Comparison of ENCODE assay signal across 13 cellular contexts in genomic region chr17:15414502-15415348, GRCh38. TPM values are rescaled to one million over a fixed set of nuclear protein-coding genes. Genes with fewer than 3 reads are reported as not detected.
DNase-seq lines count a peak whose midpoint lies in the region; ATAC-seq and TF ChIP-seq lines count a peak whose summit lies in the region.
"Had no signal": no experiment of that assay in that cellular context is flagged by ENCODE, and none has a peak within 500 bp of the region (broad histone marks: within the 10 kb centered on the region; RNA-seq: fewer than 3 reads in every experiment).

No MANE protein-coding gene starts in this region.

- no peak for DNase-seq in IMR-90
- DNase-seq in amniotic epithelial cell (ENCODE audit: low read depth), result peak; percentile 16
- peak; percentile 74 for DNase-seq in islet precursor cell
- DNase-seq in RPMI8226, result no peak
- DNase-seq in stimulated activated CD4-positive, alpha-beta T cell treated with anti-CD3 and anti-CD28 coated beads, Interleukin-4, amount 100 ng/mL, for 4 hours, result no peak
- DNase-seq in GM13976 (ENCODE audit: low spot score), result no peak
- DNase-seq: activated naive CD4-positive, alpha-beta T cell treated with anti-CD3 and anti-CD28 coated beads, Interleukin-2, amount 50 U/mL, for 16 hours; KBM-7; NCI-H146; pancreas had no signal

- no peaks in the 10 kb centered on the region for H3K9me3 Mint-ChIP-seq in stimulated activated memory B cell treated with anti-CD40 and anti-IgM and Interleukin-4, amounts not matched to agents 10 μg/mL and 1 μg/mL and 100 μg/mL, for 72 hours

- dilution Hi-C loops in IMR-90 (cut with HindIII; ENCODE audit: low sequenced_read_pairs, unreplicated experiment), result no loop called here

- H3K36me3 Mint-ChIP-seq in stimulated activated memory B cell treated with anti-CD40 and anti-IgM and Interleukin-4, amounts not matched to agents 10 μg/mL and 1 μg/mL and 100 μg/mL, for 72 hours, result no peaks in the 10 kb centered on the region

- no peak for TF ChIP-seq RAD21 in IMR-90 (IDR thresholded peaks at IDR 0.05; ENCODE audit: low read length)

- no peak overlapping the region for H3K4me2 ChIP-seq in IMR-90 (ENCODE audit: low read depth, low read length)

- H3K4ac ChIP-seq in IMR-90 (ENCODE audit: low read depth, low read length), result no peak overlapping the region; the same call in 1 of the 2 replicates

- no TSS peak for BruUV-seq in IMR-90 (replicated peaks; lab: Mats Ljungman, UMichigan)

- no peaks in the 10 kb centered on the region for H3K4me1 Mint-ChIP-seq in stimulated activated memory B cell treated with anti-CD40 and anti-IgM and Interleukin-4, amounts not matched to agents 10 μg/mL and 1 μg/mL and 100 μg/mL, for 72 hours

- TF ChIP-seq POLR2A in IMR-90 (IDR thresholded peaks at IDR 0.05; ENCODE audit: low read depth, low read length), result no peak

- CTCF ChIA-PET in IMR-90 (lab: Yijun Ruan, JAX), result no interaction called here

- H3K27me3 Mint-ChIP-seq in stimulated activated memory B cell treated with anti-CD40 and anti-IgM and Interleukin-4, amounts not matched to agents 10 μg/mL and 1 μg/mL and 100 μg/mL, for 72 hours, result no peaks in the 10 kb centered on the region

- H3K9me1 ChIP-seq in IMR-90 (ENCODE audit: insufficient read depth, low read length), result peaks cover 3% of the 10 kb centered on the region; the same call in 1 of the 2 replicates

- no peak overlapping the region for H3K23ac ChIP-seq in IMR-90 (ENCODE audit: low read depth, low read length)

- no peaks in the 10 kb centered on the region for H3K36me3 ChIP-seq in IMR-90 (ENCODE audit: control insufficient read depth, insufficient read depth, low read length)
- H3K36me3 ChIP-seq: BLaER1 treated with 17β-estradiol and CSF1 and Interleukin-3, amounts not matched to agents 10 nM and 100 nM; pancreas had no signal

- no peak overlapping the region for H3K56ac ChIP-seq in IMR-90 (ENCODE audit: extremely low read depth, insufficient read depth, low read length)

- no peak overlapping the region for H3K4me3 Mint-ChIP-seq in stimulated activated memory B cell treated with anti-CD40 and anti-IgM and Interleukin-4, amounts not matched to agents 10 μg/mL and 1 μg/mL and 100 μg/mL, for 72 hours

- no peak overlapping the region for H2BK20ac ChIP-seq in IMR-90 (ENCODE audit: low read depth, low read length)

- H3K14ac ChIP-seq in IMR-90 (replicated peaks; ENCODE audit: low read depth, low read length), result no peak overlapping the region

- H4K20me1 ChIP-seq in IMR-90 (ENCODE audit: insufficient read depth, low read length), result no peaks in the 10 kb centered on the region
- H4K20me1 ChIP-seq: BLaER1 treated with 17β-estradiol and CSF1 and Interleukin-3, amounts not matched to agents 10 nM and 100 nM had no signal

- intact Hi-C loops in IMR-90 (cut with micrococcal nuclease), result no loop called here

- no peaks in the 10 kb centered on the region for H3K9me3 ChIP-seq in IMR-90 (ENCODE audit: control insufficient read depth, insufficient read depth, low read length)
- H3K9me3 ChIP-seq: BLaER1 treated with 17β-estradiol and CSF1 and Interleukin-3, amounts not matched to agents 10 nM and 100 nM; pancreas had no signal

- no peak overlapping the region for H2BK15ac ChIP-seq in IMR-90 (ENCODE audit: low read depth, low read length)

- POLR2A ChIA-PET in IMR-90 (lab: Charles Lee; ENCODE audit: unreplicated experiment), result no interaction called here

- peaks cover 11% of the 10 kb centered on the region for H3K4me1 ChIP-seq in IMR-90 (ENCODE audit: control insufficient read depth, insufficient read depth, low read length)
- H3K4me1 ChIP-seq: pancreas had no signal

- H2BK5ac ChIP-seq in IMR-90 (ENCODE audit: low read depth, low read length, poor library complexity, severe bottlenecking), result no peak overlapping the region

- H3K27me3 ChIP-seq in IMR-90 (ENCODE audit: control insufficient read depth, insufficient read depth, low read length), result no peaks in the 10 kb centered on the region
- H3K27me3 ChIP-seq: BLaER1 treated with 17β-estradiol and CSF1 and Interleukin-3, amounts not matched to agents 10 nM and 100 nM; pancreas had no signal

- H4K5ac ChIP-seq in IMR-90 (ENCODE audit: low read depth, low read length), result no peak overlapping the region

- H2BK120ac ChIP-seq in IMR-90 (ENCODE audit: low read depth, low read length), result no peak overlapping the region

- no peak overlapping the region; the same call in 1 of the 2 replicates for H4K91ac ChIP-seq in IMR-90 (ENCODE audit: insufficient read depth, low read depth, low read length)

- in situ Hi-C loops in IMR-90 (cut with MboI; ENCODE audit: low sequenced_read_pairs), result no loop called here
- in situ Hi-C loops in GM13976 (cut with MboI; ENCODE audit: low sequenced_read_pairs, unreplicated experiment), result no loop called here

- no peak overlapping the region for H3K4me3 ChIP-seq in IMR-90 (ENCODE audit: insufficient read depth, low read depth, low read length)
- H3K4me3 ChIP-seq: BLaER1 treated with 17β-estradiol and CSF1 and Interleukin-3, amounts not matched to agents 10 nM and 100 nM; pancreas had no signal

- no peak for TF ChIP-seq CTCF in IMR-90 (conservative IDR thresholded peaks at IDR 0.05; ENCODE audit: low read depth, low read length)
- no peak for TF ChIP-seq CTCF in GM13976 (IDR thresholded peaks at IDR 0.05; ENCODE audit: borderline replicate concordance, control extremely low read depth, extremely low read depth, insufficient read depth, missing control alignments)

- H3K79me1 ChIP-seq in IMR-90 (ENCODE audit: low read depth in 1 of 2, low read length in 2 of 2), result no peaks in the 10 kb centered on the region

- WGBS in IMR-90 (ENCODE audit: extremely low coverage in 2 of 2, insufficient read length in 1 of 2), 2 experiments, result 81% methylated on average over 6 of the region's 16 CpGs; no CpG with 5 or more reads in 1 of the 2 experiments

- no peak overlapping the region for H3K9ac ChIP-seq in IMR-90 (ENCODE audit: low read depth, low read length)
- H3K9ac ChIP-seq: BLaER1 treated with 17β-estradiol and CSF1 and Interleukin-3, amounts not matched to agents 10 nM and 100 nM had no signal

- no peak overlapping the region for H3K27ac ChIP-seq in IMR-90 (ENCODE audit: insufficient read depth, low read length)
- H3K27ac ChIP-seq: BLaER1 treated with 17β-estradiol and CSF1 and Interleukin-3, amounts not matched to agents 10 nM and 100 nM; epithelial cell of prostate; pancreas had no signal

- no peak overlapping the region for H2AK9ac ChIP-seq in IMR-90 (replicated peaks; ENCODE audit: low read depth, low read length, poor library complexity)

- H3K18ac ChIP-seq in IMR-90 (ENCODE audit: low read depth, low read length), result no peak overlapping the region; the same call in 1 of the 2 replicates

- no peak overlapping the region for H4K8ac ChIP-seq in IMR-90 (ENCODE audit: low read depth in 2 of 2, low read length in 2 of 2)

- no peak overlapping the region for H3K27ac Mint-ChIP-seq in stimulated activated memory B cell treated with anti-CD40 and anti-IgM and Interleukin-4, amounts not matched to agents 10 μg/mL and 1 μg/mL and 100 μg/mL, for 72 hours

- H2AFZ ChIP-seq in IMR-90 (replicated peaks; ENCODE audit: low read length, poor library complexity), result no peak overlapping the region

- no peak for ATAC-seq in IMR-90 (ENCODE audit: low read depth)
- ATAC-seq in stimulated activated memory B cell treated with anti-CD40 and anti-IgM and Interleukin-4, amounts not matched to agents 10 μg/mL and 1 μg/mL and 100 μg/mL, for 72 hours, result peak; percentile 4
- ATAC-seq: pancreas had no signal

- 0 out of 2 replicates have a peak overlapping the region, but pooled peaks have one; percentile 8 for H2AK5ac ChIP-seq in IMR-90 (ENCODE audit: low read depth, low read length)

TF ChIP-seq in IMR-90, 13 proteins besides CTCF, POLR2A, EP300 and RAD21:
- TF ChIP-seq MAFK (IDR thresholded peaks at IDR 0.05; ENCODE audit: low read depth, low read length) (no peak), RCOR1 (IDR thresholded peaks at IDR 0.05; ENCODE audit: insufficient replicate concordance, low read length) (no peak), ELK1 (IDR thresholded peaks at IDR 0.05; ENCODE audit: borderline replicate concordance, low read depth, low read length) (no peak), FOS (IDR thresholded peaks at IDR 0.05; ENCODE audit: low read depth, low read length) (no peak), NFE2L2 (IDR thresholded peaks at IDR 0.05; ENCODE audit: low read depth, low read length) (no peak), SMC3 (IDR thresholded peaks at IDR 0.05; ENCODE audit: low read depth, low read length) (no peak), MAZ (IDR thresholded peaks at IDR 0.05; ENCODE audit: borderline replicate concordance, low read depth, low read length) (no peak), BHLHE40 (IDR thresholded peaks at IDR 0.05; ENCODE audit: low read depth, low read length) (no peak), CHD1 (IDR thresholded peaks at IDR 0.05; ENCODE audit: low read depth, low read length) (no peak), CEBPB (IDR thresholded peaks at IDR 0.05; ENCODE audit: low read depth, low read length) (no peak), RFX5 (IDR thresholded peaks at IDR 0.05; ENCODE audit: low read depth, low read length) (no peak), MXI1 (IDR thresholded peaks at IDR 0.05; ENCODE audit: borderline replicate concordance, low read depth, low read length) (no peak)
- TF ChIP-seq, protein P1, sequence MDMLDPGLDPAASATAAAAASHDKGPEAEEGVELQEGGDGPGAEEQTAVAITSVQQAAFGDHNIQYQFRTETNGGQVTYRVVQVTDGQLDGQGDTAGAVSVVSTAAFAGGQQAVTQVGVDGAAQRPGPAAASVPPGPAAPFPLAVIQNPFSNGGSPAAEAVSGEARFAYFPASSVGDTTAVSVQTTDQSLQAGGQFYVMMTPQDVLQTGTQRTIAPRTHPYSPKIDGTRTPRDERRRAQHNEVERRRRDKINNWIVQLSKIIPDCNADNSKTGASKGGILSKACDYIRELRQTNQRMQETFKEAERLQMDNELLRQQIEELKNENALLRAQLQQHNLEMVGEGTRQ (IDR thresholded peaks at IDR 0.05; ENCODE audit: low read depth, low read length), result no peak

RNA-seq across cellular contexts. Expression of gene CDRT4, which starts 52.7 kb away (rescaled TPM):
- 0.56 and 0.90 TPM in 2 replicates for total RNA-seq in IMR-90 (2012; rRNA removed)
- polyA plus RNA-seq in IMR-90 (2012; rRNA removed), result 2.7 and 3.7 TPM in 2 replicates
- polyA plus RNA-seq in IMR-90 (2012; cell fraction: cytosol; rRNA removed), result 0.13 and 0.50 TPM in 2 replicates
- 27.7 and 76.4 TPM in 2 replicates for polyA plus RNA-seq in IMR-90 (2012; cell fraction: nucleus; rRNA removed; ENCODE audit: low replicate concordance)

Comparison
In these comparisons a context has a peak if more than half of its experiments do, and no peak if none do; other contexts are left out.
1. DNase-seq: peak in amniotic epithelial cell (single experiment) and islet precursor cell (single experiment); none in IMR-90 (single experiment), RPMI8226 (single experiment), stimulated activated CD4-positive, alpha-beta T cell treated with anti-CD3 and anti-CD28 coated beads, Interleukin-4, amount 100 ng/mL, for 4 hours (0 of 2) and GM13976 (single experiment).